In genomic region chr7:4043988-4044387, GRCh38 we compare ENCODE assay signal across 19 cellular contexts.
DNase-seq lines count a peak whose midpoint lies in the region; ATAC-seq and TF ChIP-seq lines count a peak whose summit lies in the region.
"Had no signal": no experiment of that assay in that cellular context is flagged by ENCODE, and none has a peak within 500 bp of the region (broad histone marks: within the 10 kb centered on the region; RNA-seq: fewer than 3 reads in every experiment).

No MANE protein-coding gene starts in this region.

- no peak overlapping the region for H3K9ac ChIP-seq in BLaER1 treated with 17β-estradiol and CSF1 and Interleukin-3, amounts not matched to agents 10 nM and 100 nM
- H3K9ac ChIP-seq in iPS-20b (ENCODE audit: low read depth, low read length) (0 out of 2 replicates have a peak overlapping the region, but pooled peaks have one; percentile 5), trophoblast cell (ENCODE audit: low read length) (no peak overlapping the region), Karpas-422 (ENCODE audit: low read length) (no peak overlapping the region)

- H3K79me1 ChIP-seq in trophoblast cell (ENCODE audit: low read length) = no peaks in the 10 kb centered on the region

- no peaks in the 10 kb centered on the region for H3K36me3 Mint-ChIP-seq in WTC11
- H3K36me3 Mint-ChIP-seq: CD14-positive monocyte; CD4-positive, alpha-beta memory T cell had no signal

- ATAC-seq in WTC11 (no peak), GM18498 (IDR thresholded peaks at IDR 0.05; ENCODE audit: unreplicated experiment) (no peak)
- ATAC-seq: K562 had no signal

- no peak overlapping the region for H3K14ac ChIP-seq in trophoblast cell (ENCODE audit: low read length)

- H3K9me2 ChIP-seq in Karpas-422 (replicated peaks; ENCODE audit: insufficient read depth, low read length) = no peaks in the 10 kb centered on the region

- H3K4me1 ChIP-seq in BLaER1 treated with 17β-estradiol and CSF1 and Interleukin-3, amounts not matched to agents 10 nM and 100 nM = peaks cover 0 to 42% (median 27%) of the 10 kb centered on the region in 10 experiments; a peak in 13 of 20 replicates
- H3K4me1 ChIP-seq in iPS-20b (ENCODE audit: insufficient read depth, low read length) (peaks cover 31% of the 10 kb centered on the region), trophoblast cell (ENCODE audit: control insufficient read depth in 1 of 2, insufficient read depth in 2 of 2, low read length in 2 of 2) (no peaks in the 10 kb centered on the region), Karpas-422 (ENCODE audit: low read length) (no peaks in the 10 kb centered on the region)
- H3K4me1 ChIP-seq: BE2C, HAP-1 had no signal

- no peak overlapping the region for H2BK5ac ChIP-seq in trophoblast cell (ENCODE audit: low read depth, low read length, poor library complexity)

- peak overlapping the region in 7 of 11 experiments; percentile 7 to 66 (median 51); a peak in 11 of 22 replicates for H3K4me2 ChIP-seq in BLaER1 treated with 17β-estradiol and CSF1 and Interleukin-3, amounts not matched to agents 10 nM and 100 nM
- H3K4me2 ChIP-seq in trophoblast cell (ENCODE audit: low read length) (no peak overlapping the region), Karpas-422 (ENCODE audit: low read depth, low read length, poor library complexity, severe bottlenecking) (no peak overlapping the region)

- no peak overlapping the region for H2BK120ac ChIP-seq in trophoblast cell (ENCODE audit: insufficient read depth, low read length, poor library complexity)

- H2AFZ ChIP-seq in trophoblast cell (ENCODE audit: insufficient read depth, low read length, poor library complexity) (no peak overlapping the region), Karpas-422 (ENCODE audit: low read length) (no peak overlapping the region)

- DNase-seq in WTC11 (ENCODE audit: low spot score) (no peak), trophoblast cell (no peak), Karpas-422 (no peak), retina (no peak)
- DNase-seq: ACHN; BE2C; CD4-positive, alpha-beta memory T cell; DMS153; DMS79; GDM1; GOT3; IMR-90 had no signal

- no peak overlapping the region for H2AK5ac ChIP-seq in trophoblast cell (ENCODE audit: low read length)

- H2BK12ac ChIP-seq in trophoblast cell (ENCODE audit: low read length) = no peak overlapping the region

- WGBS in trophoblast cell (ENCODE audit: extremely low coverage, insufficient coverage, insufficient read length) = no CpG with 5 or more reads among the region's 9 CpGs

- no peaks in the 10 kb centered on the region for H3K36me3 ChIP-seq in BLaER1 treated with 17β-estradiol and CSF1 and Interleukin-3, amounts not matched to agents 10 nM and 100 nM
- H3K36me3 ChIP-seq in iPS-20b (ENCODE audit: insufficient read depth, low read depth, low read length) = no peaks in the 10 kb centered on the region
- peaks cover 0 to 1% of the 10 kb centered on the region in 2 experiments for H3K36me3 ChIP-seq in trophoblast cell (ENCODE audit: control insufficient read depth in 1 of 2, insufficient read depth in 2 of 2, low read length in 2 of 2)
- no peaks in the 10 kb centered on the region for H3K36me3 ChIP-seq in Karpas-422 (ENCODE audit: insufficient read depth, low read length)
- H3K36me3 ChIP-seq: BE2C, HAP-1 had no signal

- no peak overlapping the region for H4K91ac ChIP-seq in trophoblast cell (ENCODE audit: low read depth, low read length)

- H3K9me3 Mint-ChIP-seq in WTC11 = no peaks in the 10 kb centered on the region

- CTCF ChIA-PET in WTC11 (lab: Charles Lee) = no interaction called here

- H3K4me3 ChIP-seq in BLaER1 treated with 17β-estradiol and CSF1 and Interleukin-3, amounts not matched to agents 10 nM and 100 nM = no peak overlapping the region
- H3K4me3 ChIP-seq in iPS-20b (ENCODE audit: low read length) (no peak overlapping the region), trophoblast cell (ENCODE audit: low read depth, low read length) (peak overlapping the region; percentile 15), Karpas-422 (ENCODE audit: low read length) (no peak overlapping the region)
- H3K4me3 ChIP-seq: HAP-1, K562 had no signal

- peaks cover 64% of the 10 kb centered on the region for H3K4me1 Mint-ChIP-seq in WTC11
- H3K4me1 Mint-ChIP-seq: CD14-positive monocyte; CD4-positive, alpha-beta memory T cell had no signal

- no peaks in the 10 kb centered on the region for H3K27me3 Mint-ChIP-seq in WTC11 (ENCODE audit: low read depth)
- H3K27me3 Mint-ChIP-seq: CD4-positive, alpha-beta memory T cell had no signal

- no peak overlapping the region for H3K18ac ChIP-seq in trophoblast cell (ENCODE audit: low read length)

- no peak overlapping the region for H4K12ac ChIP-seq in trophoblast cell (ENCODE audit: low read depth, low read length)

- H3K27me3 ChIP-seq in BLaER1 treated with 17β-estradiol and CSF1 and Interleukin-3, amounts not matched to agents 10 nM and 100 nM = no peaks in the 10 kb centered on the region
- no peaks in the 10 kb centered on the region for H3K27me3 ChIP-seq in iPS-20b (ENCODE audit: insufficient read depth, low read length)
- H3K27me3 ChIP-seq in trophoblast cell (ENCODE audit: insufficient read depth, low read length) = no peaks in the 10 kb centered on the region
- H3K27me3 ChIP-seq in Karpas-422 (ENCODE audit: low read length) = no peaks in the 10 kb centered on the region
- H3K27me3 ChIP-seq: BE2C had no signal

- TF ChIP-seq CTCF in WTC11 (IDR thresholded peaks at IDR 0.05) = no peak

- no peaks in the 10 kb centered on the region for H4K20me1 ChIP-seq in BLaER1 treated with 17β-estradiol and CSF1 and Interleukin-3, amounts not matched to agents 10 nM and 100 nM
- H4K20me1 ChIP-seq in Karpas-422 (ENCODE audit: insufficient read depth, low read depth, low read length) = no peaks in the 10 kb centered on the region

- POLR2A ChIA-PET in WTC11 (lab: Charles Lee) = no interaction called here

- no peak overlapping the region for H3K27ac ChIP-seq in BLaER1 treated with 17β-estradiol and CSF1 and Interleukin-3, amounts not matched to agents 10 nM and 100 nM
- no peak overlapping the region for H3K27ac ChIP-seq in iPS-20b (ENCODE audit: low read length)
- H3K27ac ChIP-seq in trophoblast cell (ENCODE audit: low read depth, low read length) = no peak overlapping the region
- H3K27ac ChIP-seq in Karpas-422 (ENCODE audit: low read length) = no peak overlapping the region
- H3K27ac ChIP-seq: HL-60 had no signal

- peak overlapping the region; percentile 43 for H3K27ac Mint-ChIP-seq in WTC11
- H3K27ac Mint-ChIP-seq: CD4-positive, alpha-beta memory T cell had no signal

- no peak overlapping the region for H3K4me3 Mint-ChIP-seq in WTC11
- H3K4me3 Mint-ChIP-seq: CD14-positive monocyte; CD4-positive, alpha-beta memory T cell had no signal

- H4K8ac ChIP-seq in trophoblast cell (ENCODE audit: low read depth, low read length) = no peak overlapping the region

- H3K4ac ChIP-seq in trophoblast cell (ENCODE audit: low read depth, low read length) = no peak overlapping the region

- H3K79me2 ChIP-seq in trophoblast cell (ENCODE audit: control insufficient read depth, insufficient read depth, low read length, poor library complexity) (no peaks in the 10 kb centered on the region), Karpas-422 (ENCODE audit: low read length) (no peaks in the 10 kb centered on the region)

- peaks cover 0 to 29% (median 6%) of the 10 kb centered on the region in 11 experiments; a peak in 12 of 22 replicates for H3K9me3 ChIP-seq in BLaER1 treated with 17β-estradiol and CSF1 and Interleukin-3, amounts not matched to agents 10 nM and 100 nM (replicated peaks in 1 of 11)
- H3K9me3 ChIP-seq in iPS-20b (ENCODE audit: insufficient read depth, low read depth, low read length) (no peaks in the 10 kb centered on the region), trophoblast cell (ENCODE audit: insufficient read depth, low read depth, low read length) (no peaks in the 10 kb centered on the region), Karpas-422 (ENCODE audit: low read length) (no peaks in the 10 kb centered on the region)
- H3K9me3 ChIP-seq: BE2C, HAP-1 had no signal

- no peak overlapping the region for H3K23ac ChIP-seq in trophoblast cell (ENCODE audit: low read length)

TF ChIP-seq in WTC11, 78 proteins besides CTCF, POLR2A, EP300 and RAD21:
- TF ChIP-seq ZNF121 (CRISPR knock-in tag; IDR thresholded peaks at IDR 0.05) = no peak
- no peak for TF ChIP-seq TEAD1 (CRISPR knock-in tag; IDR thresholded peaks at IDR 0.05)
- no peak for TF ChIP-seq RELA (CRISPR knock-in tag; IDR thresholded peaks at IDR 0.05; ENCODE audit: borderline replicate concordance)

Comparison
In these comparisons a context has a peak if more than half of its experiments do, and no peak if none do; other contexts are left out.
1. H3K4me2 ChIP-seq: peak in BLaER1 treated with 17β-estradiol and CSF1 and Interleukin-3, amounts not matched to agents 10 nM and 100 nM (7 of 11); none in trophoblast cell (single experiment) and Karpas-422 (single experiment).